In genomic region chr12:46409974-46410373, GRCh38 we compare ENCODE assay signal across 11 cellular contexts. TPM values are rescaled to one million over a fixed set of nuclear protein-coding genes. Genes with fewer than 3 reads are reported as not detected.
DNase-seq lines count a peak whose midpoint lies in the region; ATAC-seq and TF ChIP-seq lines count a peak whose summit lies in the region.
"Had no signal": no experiment of that assay in that cellular context is flagged by ENCODE, and none has a peak within 500 bp of the region (broad histone marks: within the 10 kb centered on the region; RNA-seq: fewer than 3 reads in every experiment).

No MANE protein-coding gene starts in this region.

- H3K18ac ChIP-seq in IMR-90 (ENCODE audit: low read depth, low read length) = no peak overlapping the region

- no peaks in the 10 kb centered on the region for H3K9me1 ChIP-seq in IMR-90 (ENCODE audit: insufficient read depth, low read length)

- H2BK120ac ChIP-seq in IMR-90 (ENCODE audit: low read depth, low read length) = no peak overlapping the region

- H4K91ac ChIP-seq in IMR-90 (ENCODE audit: insufficient read depth, low read depth, low read length) = no peak overlapping the region

- TF ChIP-seq POLR2A in IMR-90 (IDR thresholded peaks at IDR 0.05; ENCODE audit: low read depth, low read length) = no peak

- H3K4ac ChIP-seq in IMR-90 (ENCODE audit: low read depth, low read length) = no peak overlapping the region

- H4K5ac ChIP-seq in IMR-90 (ENCODE audit: low read depth, low read length) = no peak overlapping the region

- no peak overlapping the region for H3K9ac ChIP-seq in IMR-90 (ENCODE audit: low read depth, low read length)

- H3K79me1 ChIP-seq in IMR-90 (ENCODE audit: low read depth in 1 of 2, low read length in 2 of 2) = peaks cover 4 to 6% of the 10 kb centered on the region in 2 experiments; a peak in 3 of 4 replicates

- H3K4me2 ChIP-seq in IMR-90 (ENCODE audit: low read depth, low read length) = no peak overlapping the region

- H3K27me3 Mint-ChIP-seq in chondrocyte (ENCODE audit: low read depth) = no peaks in the 10 kb centered on the region
- H3K27me3 Mint-ChIP-seq: CD4-positive, alpha-beta T cell had no signal

- in situ Hi-C loops in IMR-90 (cut with MboI; ENCODE audit: low sequenced_read_pairs) = no loop called here

- ATAC-seq in IMR-90 (ENCODE audit: low read depth) = no peak

- TF ChIP-seq CTCF in left ventricle myocardium inferior (IDR thresholded peaks at IDR 0.05; ENCODE audit: borderline replicate concordance) (no peak), IMR-90 (conservative IDR thresholded peaks at IDR 0.05; ENCODE audit: low read depth, low read length) (no peak), chondrocyte (IDR thresholded peaks at IDR 0.05) (no peak)

- H3K27ac Mint-ChIP-seq in chondrocyte (ENCODE audit: unreplicated experiment) = peak overlapping the region; percentile 36
- H3K27ac Mint-ChIP-seq: CD4-positive, alpha-beta T cell; H9 had no signal

- CTCF ChIA-PET in IMR-90 (lab: Yijun Ruan, JAX) = no interaction called here

- DNase-seq in left ventricle myocardium inferior (no peak), cardiac septum (ENCODE audit: low spot score) (no peak), IMR-90 (no peak), chondrocyte (ENCODE audit: low spot score) (no peak), NCI-H748 (lab: John Stamatoyannopoulos, UW; ENCODE audit: unreplicated experiment) (no peak), T-helper 2 cell (no peak)
- DNase-seq: AML-193; Caco-2; CD4-positive, alpha-beta T cell; H9 had no signal

- dilution Hi-C loops in IMR-90 (cut with HindIII; ENCODE audit: low sequenced_read_pairs, unreplicated experiment) = no loop called here

- H3K36me3 Mint-ChIP-seq in chondrocyte (ENCODE audit: low read depth) = peaks cover 1% of the 10 kb centered on the region

- no peak overlapping the region for H3K56ac ChIP-seq in IMR-90 (ENCODE audit: extremely low read depth, insufficient read depth, low read length)

- H3K4me1 ChIP-seq in left ventricle myocardium inferior (peaks cover 71% of the 10 kb centered on the region), IMR-90 (ENCODE audit: control insufficient read depth, insufficient read depth, low read length) (peaks cover 9% of the 10 kb centered on the region)

- H3K23ac ChIP-seq in IMR-90 (ENCODE audit: low read depth, low read length) = no peak overlapping the region

- no peaks in the 10 kb centered on the region for H4K20me1 ChIP-seq in IMR-90 (ENCODE audit: insufficient read depth, low read length)

- intact Hi-C loops in left ventricle myocardium inferior (cut with micrococcal nuclease) = no loop called here
- intact Hi-C loops in cardiac septum (cut with DNase I) = no loop called here
- intact Hi-C loops in IMR-90 (cut with micrococcal nuclease) = no loop called here

- no peak overlapping the region for H3K4me3 Mint-ChIP-seq in chondrocyte (ENCODE audit: unreplicated experiment)
- H3K4me3 Mint-ChIP-seq: CD4-positive, alpha-beta T cell; H9 had no signal

- no peak overlapping the region for H2AK5ac ChIP-seq in IMR-90 (ENCODE audit: low read depth, low read length)

- H4K8ac ChIP-seq in IMR-90 (ENCODE audit: low read depth in 2 of 2, low read length in 2 of 2) = no peak overlapping the region

- no peak overlapping the region for H3K14ac ChIP-seq in IMR-90 (replicated peaks; ENCODE audit: low read depth, low read length)

- H3K27ac ChIP-seq in left ventricle myocardium inferior (replicated peaks) (peak overlapping the region; percentile 80), IMR-90 (ENCODE audit: insufficient read depth, low read length) (no peak overlapping the region)
- H3K27ac ChIP-seq: C4-2B had no signal

- H2BK20ac ChIP-seq in IMR-90 (ENCODE audit: low read depth, low read length) = no peak overlapping the region

- no TSS peak for BruUV-seq in IMR-90 (replicated peaks; lab: Mats Ljungman, UMichigan)

- H3K4me3 ChIP-seq in left ventricle myocardium inferior (no peak overlapping the region), IMR-90 (ENCODE audit: insufficient read depth, low read depth, low read length) (no peak overlapping the region)

- H3K36me3 ChIP-seq in left ventricle myocardium inferior = no peaks in the 10 kb centered on the region
- H3K36me3 ChIP-seq in IMR-90 (ENCODE audit: control insufficient read depth, insufficient read depth, low read length) = no peaks in the 10 kb centered on the region

- no peak overlapping the region for H2BK5ac ChIP-seq in IMR-90 (ENCODE audit: low read depth, low read length, poor library complexity, severe bottlenecking)

- H2BK15ac ChIP-seq in IMR-90 (ENCODE audit: low read depth, low read length) = no peak overlapping the region

- H2AFZ ChIP-seq in IMR-90 (replicated peaks; ENCODE audit: low read length, poor library complexity) = no peak overlapping the region

- H3K27me3 ChIP-seq in left ventricle myocardium inferior (ENCODE audit: low read depth) = no peaks in the 10 kb centered on the region
- no peaks in the 10 kb centered on the region for H3K27me3 ChIP-seq in IMR-90 (ENCODE audit: control insufficient read depth, insufficient read depth, low read length)

- H2AK9ac ChIP-seq in IMR-90 (replicated peaks; ENCODE audit: low read depth, low read length, poor library complexity) = no peak overlapping the region

- no peak for TF ChIP-seq RAD21 in IMR-90 (IDR thresholded peaks at IDR 0.05; ENCODE audit: low read length)

- peaks cover 8% of the 10 kb centered on the region for H3K9me3 Mint-ChIP-seq in chondrocyte (ENCODE audit: low read depth)
- H3K9me3 Mint-ChIP-seq: H9 had no signal

- WGBS in IMR-90 (ENCODE audit: extremely low coverage in 2 of 2, insufficient read length in 1 of 2), 2 experiments = no CpG with 5 or more reads among the region's 1 CpG

- H3K9me3 ChIP-seq in left ventricle myocardium inferior (replicated peaks) (no peaks in the 10 kb centered on the region), IMR-90 (ENCODE audit: control insufficient read depth, insufficient read depth, low read length) (no peaks in the 10 kb centered on the region)
- H3K9me3 ChIP-seq: Caco-2 had no signal

- H3K4me1 Mint-ChIP-seq in chondrocyte (ENCODE audit: low read depth) = peaks cover 67% of the 10 kb centered on the region

- POLR2A ChIA-PET in IMR-90 (lab: Charles Lee; ENCODE audit: unreplicated experiment) = no interaction called here

TF ChIP-seq in IMR-90, 13 proteins besides CTCF, POLR2A, EP300 and RAD21:
- TF ChIP-seq NFE2L2 (IDR thresholded peaks at IDR 0.05; ENCODE audit: low read depth, low read length) = no peak
- TF ChIP-seq USF2 (IDR thresholded peaks at IDR 0.05; ENCODE audit: low read depth, low read length) = no peak
- no peak for TF ChIP-seq ELK1 (IDR thresholded peaks at IDR 0.05; ENCODE audit: borderline replicate concordance, low read depth, low read length)
- TF ChIP-seq SMC3 (IDR thresholded peaks at IDR 0.05; ENCODE audit: low read depth, low read length) = no peak
- TF ChIP-seq MAZ (IDR thresholded peaks at IDR 0.05; ENCODE audit: borderline replicate concordance, low read depth, low read length) = no peak
- TF ChIP-seq MAFK (IDR thresholded peaks at IDR 0.05; ENCODE audit: low read depth, low read length) = peak; percentile 42; the same call in 1 of the 2 replicates

RNA-seq across cellular contexts. Expression of gene SLC38A2, which starts 37.4 kb away (rescaled TPM):
- total RNA-seq in left ventricle myocardium inferior (129 TPM), cardiac septum (140 TPM), IMR-90 (2012; rRNA removed) (881 and 1,389 TPM in 2 replicates), chondrocyte (580 to 614 TPM (median 596 TPM) in 3 replicates)
- 213 and 313 TPM in 2 replicates for polyA plus RNA-seq in IMR-90 (2012; rRNA removed)
- polyA plus RNA-seq in IMR-90 (2012; cell fraction: cytosol; rRNA removed) = 33.9 and 129 TPM in 2 replicates
- polyA plus RNA-seq in IMR-90 (2012; cell fraction: nucleus; rRNA removed; ENCODE audit: low replicate concordance) = 118 and 947 TPM in 2 replicates
